Comparison of ENCODE assay signal across 14 cellular contexts in the genomic region with DNA sequence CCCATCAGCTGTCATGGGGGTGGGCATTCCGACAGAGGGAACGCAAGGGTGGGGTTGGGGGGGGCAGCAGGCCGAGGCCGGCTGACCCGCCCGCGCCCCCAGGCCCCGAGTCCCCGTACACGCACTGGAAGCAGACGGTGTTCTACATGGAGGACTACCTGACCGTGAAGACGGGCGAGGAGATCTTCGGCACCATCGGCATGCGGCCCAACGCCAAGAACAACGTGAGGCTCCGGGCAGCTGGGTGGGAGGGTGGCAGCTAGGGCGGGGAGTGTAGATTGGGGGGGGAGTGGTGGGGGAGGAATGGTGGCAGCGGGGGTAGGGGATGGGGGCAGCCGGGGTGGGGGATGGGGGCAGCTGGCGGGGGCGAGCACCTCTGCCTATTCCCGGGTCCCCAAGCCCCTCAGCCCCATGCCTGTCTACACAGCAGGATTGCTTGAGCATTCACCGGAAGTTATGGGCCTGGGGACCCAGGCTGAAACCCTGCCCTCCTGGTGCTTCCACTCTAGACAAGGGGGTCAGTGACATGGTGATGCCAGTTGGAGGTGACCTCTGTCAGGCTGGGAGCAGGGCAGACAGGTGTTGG.
"Had no signal": no experiment of that assay in that cellular context is flagged by ENCODE, and none has a peak within 500 bp of the region (broad histone marks: within the 10 kb centered on the region; RNA-seq: fewer than 3 reads in every experiment).

No MANE protein-coding gene starts in this region.

- H3K27ac ChIP-seq: right lobe of liver had no signal

- H3K27ac Mint-ChIP-seq: activated CD8-positive, alpha-beta memory T cell treated with anti-CD3 and anti-CD28 coated beads, Interleukin-2, amount 10 ng/mL, durations not matched to agents 7 days and 5 days; activated naive CD4-positive, alpha-beta T cell treated with anti-CD3 and anti-CD28 coated beads, Interleukin-2, amount 50 U/mL, for 24 hours; activated T-cell treated with anti-CD3 and anti-CD28 coated beads, Interleukin-2, amount 50 U/mL, for 24 hours; naive B cell; type B pancreatic cell had no signal

- DNase-seq: activated CD4-positive, alpha-beta T cell treated with anti-CD3 and anti-CD28 coated beads for 1 hour; activated CD4-positive, alpha-beta T cell treated with anti-CD3 and anti-CD28 coated beads, Interleukin-2, amount 50 U/mL, for 48 hours; activated CD8-positive, alpha-beta memory T cell treated with anti-CD3 and anti-CD28 coated beads, Interleukin-2, amount 10 ng/mL, durations not matched to agents 7 days and 5 days; activated effector memory CD4-positive, alpha-beta T cell treated with Interleukin-2 at 50 U/mL for 16 hours; activated T-cell treated with anti-CD3 and anti-CD28 coated beads, Interleukin-2, amount 50 U/mL, for 24 hours; amygdala; foreskin melanocyte; naive B cell; right lobe of liver; stimulated activated CD4-positive, alpha-beta T cell treated with anti-CD3 and anti-CD28 coated beads, Interleukin-1b, Interleukin-23, amount 100 ng/mL, for 48 hours; substantia nigra had no signal

- H3K9me3 Mint-ChIP-seq: activated naive CD4-positive, alpha-beta T cell treated with anti-CD3 and anti-CD28 coated beads, Interleukin-2, amount 50 U/mL, for 24 hours; activated T-cell treated with anti-CD3 and anti-CD28 coated beads, Interleukin-2, amount 50 U/mL, for 24 hours; naive B cell; stimulated activated memory B cell treated with anti-CD40 and anti-IgM and Interleukin-4, amounts not matched to agents 10 μg/mL and 1 μg/mL and 100 μg/mL, for 72 hours; type B pancreatic cell had no signal

- H3K4me3 ChIP-seq: right lobe of liver had no signal

- ATAC-seq: activated CD8-positive, alpha-beta memory T cell treated with anti-CD3 and anti-CD28 coated beads, Interleukin-2, amount 10 ng/mL, durations not matched to agents 7 days and 5 days; right lobe of liver; stimulated activated memory B cell treated with anti-CD40 and anti-IgM and Interleukin-4, amounts not matched to agents 10 μg/mL and 1 μg/mL and 100 μg/mL, for 72 hours had no signal

- H3K9me3 ChIP-seq: right lobe of liver had no signal

- H3K4me3 Mint-ChIP-seq: activated CD8-positive, alpha-beta memory T cell treated with anti-CD3 and anti-CD28 coated beads, Interleukin-2, amount 10 ng/mL, durations not matched to agents 7 days and 5 days; activated naive CD4-positive, alpha-beta T cell treated with anti-CD3 and anti-CD28 coated beads, Interleukin-2, amount 50 U/mL, for 24 hours; activated T-cell treated with anti-CD3 and anti-CD28 coated beads, Interleukin-2, amount 50 U/mL, for 24 hours; naive B cell; stimulated activated memory B cell treated with anti-CD40 and anti-IgM and Interleukin-4, amounts not matched to agents 10 μg/mL and 1 μg/mL and 100 μg/mL, for 72 hours; type B pancreatic cell had no signal

- H3K27me3 ChIP-seq: right lobe of liver had no signal
